19 cellular contexts compared by ENCODE assay signal in the genomic region with DNA sequence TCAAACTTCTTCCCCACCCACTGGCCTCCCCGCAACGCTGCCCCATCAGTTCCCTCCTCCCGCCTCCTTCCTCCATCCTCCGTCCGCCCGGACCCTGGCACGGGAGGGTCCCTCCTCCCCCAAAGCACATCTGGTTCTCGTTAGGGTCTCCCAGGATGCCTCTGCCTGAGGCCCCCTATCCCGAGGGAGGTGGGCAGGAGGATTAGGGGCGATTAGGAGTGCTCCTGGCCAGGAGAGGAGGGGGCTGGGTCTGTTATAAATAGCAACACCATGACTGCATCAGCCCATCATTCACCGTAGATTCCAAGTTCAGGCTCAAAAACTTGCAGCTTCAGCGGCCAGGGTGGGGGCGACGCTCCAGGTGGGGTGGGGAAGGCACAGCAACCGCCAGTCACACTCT. TPM values are rescaled to one million over a fixed set of nuclear protein-coding genes. Genes with fewer than 3 reads are reported as not detected.
DNase-seq lines count a peak whose midpoint lies in the region; ATAC-seq and TF ChIP-seq lines count a peak whose summit lies in the region.
"Had no signal": no experiment of that assay in that cellular context is flagged by ENCODE, and none has a peak within 500 bp of the region (broad histone marks: within the 10 kb centered on the region; RNA-seq: fewer than 3 reads in every experiment).

No MANE protein-coding gene starts in this region.

- H3K9ac ChIP-seq in neuronal stem cell (ENCODE audit: low read depth, low read length, poor library complexity): peak overlapping the region; percentile 60

- DNase-seq in WERI-Rb-1 (peak; percentile 31), fibroblast of villous mesenchyme (ENCODE audit: low read depth) (peak; percentile 37), neuronal stem cell (ENCODE audit: low spot score) (no peak), uterus (peak; percentile 48 to 55), GM19238 (ENCODE audit: insufficient read length, low spot score) (no peak), NCI-H748 treated with DMSO at 0.1 percent for 48 hours (lab: John Stamatoyannopoulos, UW) (no peak), aorta (no peak)
- DNase-seq: ACHN; H9; IMR-90; Karpas-422; NCI-H1436; NCI-H2029; NCI-H526 treated with DMSO at 0.1 percent for 48 hours; NK-92 treated with Interleukin-12 subunit alpha and Interleukin-12 subunit beta, amount 100 ng/mL, for 24 hours; Right ventricle myocardium superior had no signal

- H3K4me1 ChIP-seq in neuronal stem cell (ENCODE audit: control insufficient read depth in 2 of 2, insufficient read depth in 1 of 2, low read depth in 1 of 2, low read length in 2 of 2) (peaks cover 2 to 36% of the 10 kb centered on the region in 2 donors), uterus (peaks cover 0 to 12% of the 10 kb centered on the region in 2 donors), aorta (ENCODE audit: control insufficient read depth in 1 of 2, insufficient read depth in 2 of 2, low read length in 2 of 2) (no peaks in the 10 kb centered on the region)

- peak overlapping the region; percentile 79 for H2AK5ac ChIP-seq in neuronal stem cell (ENCODE audit: low read depth, low read length)

- peak overlapping the region; percentile 10 for H3K14ac ChIP-seq in neuronal stem cell (ENCODE audit: low read length)

- H3K4ac ChIP-seq in neuronal stem cell (ENCODE audit: low read length): no peak overlapping the region

- TF ChIP-seq CTCF in WERI-Rb-1 (IDR thresholded peaks at IDR 0.05; ENCODE audit: low read depth, low read length) (no peak), fibroblast of villous mesenchyme (IDR thresholded peaks at IDR 0.05; ENCODE audit: insufficient read depth, low read depth, low read length) (no peak), uterus (IDR thresholded peaks at IDR 0.05) (no peak)

- H3K18ac ChIP-seq in neuronal stem cell (ENCODE audit: low read length): peak overlapping the region; percentile 91

- no peaks in the 10 kb centered on the region for H3K27me3 ChIP-seq in WERI-Rb-1 (ENCODE audit: insufficient read depth, low read depth, severe bottlenecking)
- H3K27me3 ChIP-seq in neuronal stem cell (ENCODE audit: control insufficient read depth in 3 of 3, insufficient read depth in 3 of 3, low read depth in 1 of 3, low read length in 3 of 3): no peaks in the 10 kb centered on the region
- H3K27me3 ChIP-seq in uterus: no peaks in the 10 kb centered on the region
- H3K27me3 ChIP-seq in aorta (ENCODE audit: control insufficient read depth in 1 of 2, insufficient read depth in 2 of 2, low read length in 1 of 2): no peaks in the 10 kb centered on the region

- H3K4me3 ChIP-seq in WERI-Rb-1 (ENCODE audit: low read depth, low read length) (no peak overlapping the region), fibroblast of villous mesenchyme (ENCODE audit: low read depth, low read length) (no peak overlapping the region), neuronal stem cell (ENCODE audit: low read length in 2 of 2) (no peak overlapping the region), uterus (no peak overlapping the region), aorta (ENCODE audit: low read length in 2 of 2) (no peak overlapping the region)
- H3K4me3 ChIP-seq: SK-N-MC had no signal

- no peak overlapping the region for H2BK5ac ChIP-seq in neuronal stem cell (ENCODE audit: low read length)

- H3K79me1 ChIP-seq in neuronal stem cell (ENCODE audit: low read depth, low read length): peaks cover 5% of the 10 kb centered on the region

- intact Hi-C loops in uterus (cut with DNase I; ENCODE audit: low total_unique reads) (no loop called here), aorta (cut with DNase I) (no loop called here)

- no peak for TF ChIP-seq POLR2A in uterus (IDR thresholded peaks at IDR 0.05)

- H3K4me2 ChIP-seq in neuronal stem cell (ENCODE audit: insufficient read depth, low read length, poor library complexity, severe bottlenecking): no peak overlapping the region

- H2AFZ ChIP-seq in neuronal stem cell (ENCODE audit: low read length): no peak overlapping the region

- peak overlapping the region; percentile 83 for H2BK120ac ChIP-seq in neuronal stem cell (ENCODE audit: low read depth, low read length)

- no peak for ATAC-seq in aorta (ENCODE audit: low FRiP score)

- H4K8ac ChIP-seq in neuronal stem cell (ENCODE audit: low read depth, low read length): no peak overlapping the region

- H3K9me3 ChIP-seq in WERI-Rb-1 (ENCODE audit: severe bottlenecking) (no peaks in the 10 kb centered on the region), neuronal stem cell (replicated peaks in 1 of 2; ENCODE audit: control insufficient read depth in 2 of 2, insufficient read depth in 1 of 2, low read depth in 1 of 2, low read length in 2 of 2) (peaks cover 0 to 3% of the 10 kb centered on the region in 2 donors), uterus (no peaks in the 10 kb centered on the region), aorta (ENCODE audit: control insufficient read depth, low read length) (no peaks in the 10 kb centered on the region)

- WGBS in neuronal stem cell (ENCODE audit: extremely low coverage in 2 of 2, insufficient read length in 2 of 2, insufficient replicate concordance in 1 of 2), 2 donors: no CpG with 5 or more reads among the region's 15 CpGs
- 32 to 38% methylated on average over 15 of the region's 15 CpGs for WGBS in aorta, 2 donors

- H3K36me3 ChIP-seq in WERI-Rb-1: no peaks in the 10 kb centered on the region
- no peaks in the 10 kb centered on the region for H3K36me3 ChIP-seq in neuronal stem cell (replicated peaks in 1 of 2; ENCODE audit: control insufficient read depth in 2 of 2, insufficient read depth in 2 of 2, low read length in 2 of 2)
- H3K36me3 ChIP-seq in uterus: no peaks in the 10 kb centered on the region
- H3K36me3 ChIP-seq in aorta (ENCODE audit: control insufficient read depth in 1 of 2, insufficient read depth in 2 of 2, low read length in 1 of 2): no peaks in the 10 kb centered on the region

- H3K27ac ChIP-seq in WERI-Rb-1: no peak overlapping the region; the same call in none of the 2 replicates
- H3K27ac ChIP-seq in neuronal stem cell (replicated peaks; ENCODE audit: low read length): no peak overlapping the region
- peak overlapping the region; percentile 93 to 95 for H3K27ac ChIP-seq in uterus
- H3K27ac ChIP-seq in aorta (ENCODE audit: low read depth in 1 of 2, low read length in 2 of 2): no peak overlapping the region
- H3K27ac ChIP-seq: C4-2B, HL-60 had no signal

- peak overlapping the region; percentile 53 for H4K91ac ChIP-seq in neuronal stem cell (ENCODE audit: low read depth, low read length, poor library complexity)

- peak overlapping the region; percentile 49 for H2BK12ac ChIP-seq in neuronal stem cell (ENCODE audit: low read length)

- peak overlapping the region; percentile 55 for H3K23ac ChIP-seq in neuronal stem cell (ENCODE audit: low read depth, low read length, poor library complexity)

- H2BK15ac ChIP-seq in neuronal stem cell (ENCODE audit: low read length): peak overlapping the region; percentile 75

RNA-seq across cellular contexts. Expression of a gene that starts 10.4 kb away (rescaled TPM):
- total RNA-seq in fibroblast of villous mesenchyme (2.6 and 9.7 TPM in 2 replicates), uterus (100 to 1,000 TPM in 1 of 4 donors, 10 to 100 TPM in 2, 1 to 10 TPM in 1; 6.4 to 106 (median 12.7) TPM), aorta (1 to 10 TPM in 1 of 2 donors, under 1 TPM in 1; 0.23 to 1.1 TPM)
- polyA plus RNA-seq in neuronal stem cell (2013, experiment 1 of 2): 5.7 TPM
- 6.0 TPM for polyA plus RNA-seq in neuronal stem cell (2013, experiment 2 of 2)
- 1 to 10 TPM in 1 of 2 donors, under 1 TPM in 1; 0.92 to 2.3 TPM for polyA plus RNA-seq in aorta

RNA-seq across cellular contexts. Expression of a gene that starts 29.6 kb away (rescaled TPM):
- total RNA-seq in fibroblast of villous mesenchyme: 40.6 and 76.4 TPM in 2 replicates
- polyA plus RNA-seq in neuronal stem cell (2013, experiment 1 of 2): 258 TPM
- polyA plus RNA-seq in neuronal stem cell (2013, experiment 2 of 2): 242 TPM
- 10 to 100 TPM; 14.6 to 96.9 (median 38.7) TPM for total RNA-seq in uterus
- total RNA-seq in aorta: 10 to 100 TPM; 73.2 to 84.1 TPM
- polyA plus RNA-seq in aorta: 100 to 1,000 TPM; 189 to 213 TPM

RNA-seq across cellular contexts. Expression of a gene that starts 29.9 kb away (rescaled TPM):
- total RNA-seq in fibroblast of villous mesenchyme (23.8 and 27.6 TPM in 2 replicates), uterus (10 to 100 TPM in 1 of 4 donors, 1 to 10 TPM in 2, under 1 TPM in 1; 0.77 to 19.4 (median 6.8) TPM), aorta (1 to 10 TPM; 5.5 to 6.9 TPM)
- polyA plus RNA-seq in neuronal stem cell (2013, experiment 1 of 2): 30.6 TPM
- 31.0 TPM for polyA plus RNA-seq in neuronal stem cell (2013, experiment 2 of 2)
- polyA plus RNA-seq in aorta: 1 to 10 TPM; 3.5 to 4.9 TPM

RNA-seq across cellular contexts. Expression of a gene that starts 54.0 kb away (rescaled TPM):
- 190 and 244 TPM in 2 replicates for total RNA-seq in fibroblast of villous mesenchyme
- 171 TPM for polyA plus RNA-seq in neuronal stem cell (2013, experiment 1 of 2)
- polyA plus RNA-seq in neuronal stem cell (2013, experiment 2 of 2): 174 TPM
- total RNA-seq in uterus: 10 to 100 TPM; 23.8 to 57.1 (median 38.3) TPM
- total RNA-seq in aorta: 10 to 100 TPM; 50.4 to 61.1 TPM
- polyA plus RNA-seq in aorta: 10 to 100 TPM; 11.8 to 13.7 TPM

Comparison
In these comparisons a context has a peak if more than half of its experiments do, and no peak if none do; other contexts are left out.
1. DNase-seq: peak in WERI-Rb-1 (single experiment), fibroblast of villous mesenchyme (single experiment) and uterus (2 of 2); none in neuronal stem cell (single experiment), GM19238 (single experiment), NCI-H748 treated with DMSO at 0.1 percent for 48 hours (single experiment) and aorta (0 of 2).
2. H3K27ac ChIP-seq: peak in uterus (2 of 2); none in WERI-Rb-1 (single experiment), neuronal stem cell (single experiment) and aorta (0 of 2).